Comparison of ENCODE assay signal across 12 cellular contexts in genomic region chr6:148497256-148497655, GRCh38.
DNase-seq lines count a peak whose midpoint lies in the region; ATAC-seq and TF ChIP-seq lines count a peak whose summit lies in the region.
"Had no signal": no experiment of that assay in that cellular context is flagged by ENCODE, and none has a peak within 500 bp of the region (broad histone marks: within the 10 kb centered on the region; RNA-seq: fewer than 3 reads in every experiment).

No MANE protein-coding gene starts in this region.

- intact Hi-C loops in adrenal gland (cut with DNase I) = no loop called here

- H3K9me3 ChIP-seq in BLaER1 (no peaks in the 10 kb centered on the region), fibroblast of lung (ENCODE audit: control insufficient read depth, insufficient read depth, low read depth, low read length) (no peaks in the 10 kb centered on the region), smooth muscle cell (replicated peaks; ENCODE audit: low read depth) (no peaks in the 10 kb centered on the region), adrenal gland (replicated peaks in 1 of 3) (no peaks in the 10 kb centered on the region)
- H3K9me3 ChIP-seq: body of pancreas had no signal

- H3F3A ChIP-seq in smooth muscle cell (ENCODE audit: low read depth) = peaks cover 10% of the 10 kb centered on the region

- H3K4me2 ChIP-seq in BLaER1 (peak overlapping the region; percentile 28), fibroblast of lung (ENCODE audit: extremely low read depth, insufficient read depth, low read length) (no peak overlapping the region), smooth muscle cell (peak overlapping the region; percentile 2)

- no peaks in the 10 kb centered on the region for H3K79me2 ChIP-seq in fibroblast of lung (ENCODE audit: control insufficient read depth, insufficient read depth, low read length)
- no peaks in the 10 kb centered on the region for H3K79me2 ChIP-seq in smooth muscle cell (ENCODE audit: low read depth)

- H3K4me1 ChIP-seq in BLaER1 = peaks cover 22% of the 10 kb centered on the region
- peaks cover 19% of the 10 kb centered on the region for H3K4me1 ChIP-seq in fibroblast of lung (ENCODE audit: control insufficient read depth, extremely low read depth, insufficient read depth, low read length)
- no peaks in the 10 kb centered on the region for H3K4me1 ChIP-seq in smooth muscle cell (ENCODE audit: low read depth)
- peaks cover 0 to 5% of the 10 kb centered on the region in 2 donors for H3K4me1 ChIP-seq in adrenal gland (replicated peaks in 1 of 2)
- H3K4me1 ChIP-seq: body of pancreas had no signal

- ATAC-seq in GM18909 (IDR thresholded peaks at IDR 0.05; ENCODE audit: poor library complexity, unreplicated experiment) = no peak
- ATAC-seq: body of pancreas had no signal

- TF ChIP-seq CTCF in fibroblast of lung (conservative IDR thresholded peaks at IDR 0.05 in 1 of 2, IDR thresholded peaks at IDR 0.05 in 1 of 2; ENCODE audit: low read depth in 1 of 2, low read length in 2 of 2) = no peak
- no peak for TF ChIP-seq CTCF in smooth muscle cell (IDR thresholded peaks at IDR 0.05; ENCODE audit: borderline replicate concordance, insufficient read depth, poor library complexity, severe bottlenecking)
- no peak for TF ChIP-seq CTCF in adrenal gland (IDR thresholded peaks at IDR 0.05)

- H4K20me1 ChIP-seq in BLaER1 (no peaks in the 10 kb centered on the region), fibroblast of lung (ENCODE audit: control insufficient read depth, extremely low read depth, insufficient read depth, low read length) (no peaks in the 10 kb centered on the region), smooth muscle cell (ENCODE audit: low read depth) (no peaks in the 10 kb centered on the region)

- WGBS in smooth muscle cell (ENCODE audit: low lambda C conversion rate) = 9% methylated on average over 2 of the region's 2 CpGs
- WGBS in adrenal gland, 4 donors = 87 to 96% (median 90%) methylated on average over 2 of the region's 2 CpGs

- no peak overlapping the region for H2AFZ ChIP-seq in fibroblast of lung (ENCODE audit: low read length)
- H2AFZ ChIP-seq in smooth muscle cell (ENCODE audit: low read depth) = no peak overlapping the region

- H3K27me3 ChIP-seq in BLaER1 = no peaks in the 10 kb centered on the region
- H3K27me3 ChIP-seq in fibroblast of lung (ENCODE audit: control insufficient read depth, insufficient read depth, low read length) = no peaks in the 10 kb centered on the region
- no peaks in the 10 kb centered on the region for H3K27me3 ChIP-seq in smooth muscle cell (ENCODE audit: low read depth)
- no peaks in the 10 kb centered on the region for H3K27me3 ChIP-seq in adrenal gland
- H3K27me3 ChIP-seq: body of pancreas had no signal

- H3K27ac ChIP-seq in BLaER1 = no peak overlapping the region
- H3K27ac ChIP-seq in fibroblast of lung (ENCODE audit: insufficient read depth, low read length) = peak overlapping the region; percentile 34
- H3K27ac ChIP-seq in smooth muscle cell (ENCODE audit: low read depth) = peak overlapping the region; percentile 88
- no peak overlapping the region for H3K27ac ChIP-seq in adrenal gland
- H3K27ac ChIP-seq: body of pancreas, C4-2B had no signal

- no peak overlapping the region for H3K4me3 ChIP-seq in BLaER1
- H3K4me3 ChIP-seq in fibroblast of lung (replicated peaks in 1 of 4; ENCODE audit: control extremely low read depth in 1 of 4, insufficient read depth in 1 of 4, low read depth in 3 of 4, low read length in 4 of 4) = no peak overlapping the region
- H3K4me3 ChIP-seq in smooth muscle cell = no peak overlapping the region
- H3K4me3 ChIP-seq in adrenal gland = no peak overlapping the region
- H3K4me3 ChIP-seq: body of pancreas had no signal

- H3K36me3 ChIP-seq in BLaER1 (no peaks in the 10 kb centered on the region), fibroblast of lung (ENCODE audit: control insufficient read depth, insufficient read depth, low read length) (no peaks in the 10 kb centered on the region), smooth muscle cell (ENCODE audit: low read depth) (no peaks in the 10 kb centered on the region), adrenal gland (replicated peaks in 1 of 2) (no peaks in the 10 kb centered on the region)

- TF ChIP-seq POLR2A in adrenal gland (IDR thresholded peaks at IDR 0.05) = no peak

- H3K9ac ChIP-seq in BLaER1 (no peak overlapping the region), fibroblast of lung (ENCODE audit: insufficient read depth, low read length) (no peak overlapping the region), smooth muscle cell (ENCODE audit: low read depth) (no peak overlapping the region)

- peak; percentile 80 for DNase-seq in RPMI7951 (ENCODE audit: low read depth)
- peak; percentile 9 to 89 for DNase-seq in fibroblast of lung (ENCODE audit: low read depth in 2 of 2)
- DNase-seq in smooth muscle cell (lab: John Stamatoyannopoulos, UW; ENCODE audit: unreplicated experiment) = no peak
- DNase-seq in DMS53 (lab: John Stamatoyannopoulos, UW) = no peak
- DNase-seq in NCI-H146 treated with DMSO at 0.1 percent for 48 hours (lab: John Stamatoyannopoulos, UW; ENCODE audit: unreplicated experiment) = no peak
- DNase-seq in adrenal gland = no peak
- DNase-seq: activated CD4-positive, alpha-beta T cell treated with anti-CD3 and anti-CD28 coated beads, Interleukin-2, amount 50 U/mL, for 1 hour; NCI-H1105 treated with DMSO at 0.1 percent for 48 hours had no signal

Comparison
In these comparisons a context has a peak if more than half of its experiments do, and no peak if none do; other contexts are left out.
1. H3K27ac ChIP-seq: peak in fibroblast of lung (single experiment) and smooth muscle cell (single experiment); none in BLaER1 (single experiment) and adrenal gland (0 of 5).
2. DNase-seq: peak in RPMI7951 (single experiment) and fibroblast of lung (2 of 2); none in smooth muscle cell (single experiment), DMS53 (single experiment), NCI-H146 treated with DMSO at 0.1 percent for 48 hours (single experiment) and adrenal gland (0 of 7).